In genomic region chr5:96756985-96757384, GRCh38 we compare ENCODE assay signal across 27 cellular contexts. TPM values are rescaled to one million over a fixed set of nuclear protein-coding genes. Genes with fewer than 3 reads are reported as not detected.
DNase-seq lines count a peak whose midpoint lies in the region; ATAC-seq and TF ChIP-seq lines count a peak whose summit lies in the region.
"Had no signal": no experiment of that assay in that cellular context is flagged by ENCODE, and none has a peak within 500 bp of the region (broad histone marks: within the 10 kb centered on the region; RNA-seq: fewer than 3 reads in every experiment).

No MANE protein-coding gene starts in this region.

- H3K4me1 Mint-ChIP-seq in activated T-cell treated with anti-CD3 and anti-CD28 coated beads, Interleukin-2, amount 50 U/mL, for 72 hours (ENCODE audit: low read depth): no peaks in the 10 kb centered on the region
- no peaks in the 10 kb centered on the region for H3K4me1 Mint-ChIP-seq in stimulated activated naive B cell treated with anti-CD40 and anti-IgM and Interleukin-4, amounts not matched to agents 10 μg/mL and 1 μg/mL and 100 μg/mL, for 72 hours
- H3K4me1 Mint-ChIP-seq: activated CD4-positive, alpha-beta memory T cell treated with anti-CD3 and anti-CD28 coated beads, Interleukin-2, amount 10 ng/mL, durations not matched to agents 7 days and 5 days; WTC11 had no signal

- peaks cover 44% of the 10 kb centered on the region for H3K36me3 ChIP-seq in mesodermal cell (ENCODE audit: control insufficient read depth, insufficient read depth, low read length)

- no peak overlapping the region for H3K4me3 Mint-ChIP-seq in activated T-cell treated with anti-CD3 and anti-CD28 coated beads, Interleukin-2, amount 50 U/mL, for 72 hours
- H3K4me3 Mint-ChIP-seq in stimulated activated naive B cell treated with anti-CD40 and anti-IgM and Interleukin-4, amounts not matched to agents 10 μg/mL and 1 μg/mL and 100 μg/mL, for 72 hours: no peak overlapping the region
- H3K4me3 Mint-ChIP-seq: activated CD4-positive, alpha-beta memory T cell treated with anti-CD3 and anti-CD28 coated beads, Interleukin-2, amount 10 ng/mL, durations not matched to agents 7 days and 5 days; activated naive CD4-positive, alpha-beta T cell treated with anti-CD3 and anti-CD28 coated beads, Interleukin-2, amount 50 U/mL, for 24 hours; effector memory CD8-positive, alpha-beta T cell; WTC11 had no signal

- no peaks in the 10 kb centered on the region for H3K27me3 Mint-ChIP-seq in activated T-cell treated with anti-CD3 and anti-CD28 coated beads, Interleukin-2, amount 50 U/mL, for 72 hours (ENCODE audit: low read depth)
- no peaks in the 10 kb centered on the region for H3K27me3 Mint-ChIP-seq in stimulated activated naive B cell treated with anti-CD40 and anti-IgM and Interleukin-4, amounts not matched to agents 10 μg/mL and 1 μg/mL and 100 μg/mL, for 72 hours
- H3K27me3 Mint-ChIP-seq: activated CD4-positive, alpha-beta memory T cell treated with anti-CD3 and anti-CD28 coated beads, Interleukin-2, amount 10 ng/mL, durations not matched to agents 7 days and 5 days; activated naive CD4-positive, alpha-beta T cell treated with anti-CD3 and anti-CD28 coated beads, Interleukin-2, amount 50 U/mL, for 24 hours; effector memory CD8-positive, alpha-beta T cell had no signal

- no peak for TF ChIP-seq CTCF in fibroblast of mammary gland (conservative IDR thresholded peaks at IDR 0.05; ENCODE audit: control insufficient read depth, insufficient read depth, low read depth, low read length)

- no peak for DNase-seq in activated T-cell treated with anti-CD3 and anti-CD28 coated beads, Interleukin-2, amount 50 U/mL, for 72 hours
- no peak for DNase-seq in activated T-cell treated with anti-CD3 and anti-CD28 coated beads for 4 hours
- peak; percentile 28 for DNase-seq in fibroblast of mammary gland (ENCODE audit: low read depth)
- no peak for DNase-seq in stimulated activated naive B cell treated with anti-CD40 and anti-IgM and Interleukin-4, amounts not matched to agents 10 μg/mL and 1 μg/mL and 100 μg/mL, for 72 hours
- DNase-seq in GM03348 (ENCODE audit: low spot score): no peak
- DNase-seq in stimulated activated CD4-positive, alpha-beta T cell treated with anti-CD3 and anti-CD28 coated beads, Interleukin-1b, Interleukin-23, amount 100 ng/mL, for 48 hours: no peak
- DNase-seq: activated CD4-positive, alpha-beta memory T cell treated with anti-CD3 and anti-CD28 coated beads, Interleukin-2, amount 10 ng/mL, durations not matched to agents 7 days and 5 days; activated T-cell treated with anti-CD3 and anti-CD28 coated beads, Interleukin-2, amount 50 U/mL, for 48 hours; body of pancreas; Calu3; effector memory CD8-positive, alpha-beta T cell; lower lobe of right lung; NCI-H1105; NCI-H2081; NCI-H446 treated with DMSO at 0.1 percent for 48 hours; NK-92 treated with Interleukin-12 subunit alpha and Interleukin-12 subunit beta, amount 100 ng/mL, for 24 hours; stimulated activated CD4-positive, alpha-beta T cell treated with anti-CD3 and anti-CD28 coated beads, Interleukin-4, amount 100 ng/mL, for 1 hour; upper lobe of right lung had no signal

- no peaks in the 10 kb centered on the region for H3K4me1 ChIP-seq in mesodermal cell (ENCODE audit: control insufficient read depth, insufficient read depth, low read length, poor library complexity, severe bottlenecking)
- H3K4me1 ChIP-seq: A549, body of pancreas, lower lobe of right lung, SJSA1, upper lobe of right lung had no signal

- no peaks in the 10 kb centered on the region for H3K9me3 ChIP-seq in mesodermal cell (ENCODE audit: control insufficient read depth, low read length)
- H3K9me3 ChIP-seq: A549, body of pancreas, lower lobe of right lung, SJSA1, upper lobe of right lung had no signal

- peak overlapping the region; percentile 51 for H3K27ac ChIP-seq in mesodermal cell (ENCODE audit: low read depth, low read length, severe bottlenecking)
- H3K27ac ChIP-seq: A549, body of pancreas, lower lobe of right lung, parathyroid adenoma, SJSA1, skin epidermis, upper lobe of right lung had no signal

- peaks cover 0 to 8% of the 10 kb centered on the region in 2 donors for H3K36me3 Mint-ChIP-seq in activated T-cell treated with anti-CD3 and anti-CD28 coated beads, Interleukin-2, amount 50 U/mL, for 72 hours (ENCODE audit: insufficient read depth in 2 of 2)
- H3K36me3 Mint-ChIP-seq in stimulated activated naive B cell treated with anti-CD40 and anti-IgM and Interleukin-4, amounts not matched to agents 10 μg/mL and 1 μg/mL and 100 μg/mL, for 72 hours: peaks cover 24 to 38% of the 10 kb centered on the region in 2 donors

- peak in 1 of 2 donors; percentile 29 for ATAC-seq in activated T-cell treated with anti-CD3 and anti-CD28 coated beads, Interleukin-2, amount 50 U/mL, for 72 hours (replicated peaks in 1 of 2)
- ATAC-seq in stimulated activated naive B cell treated with anti-CD40 and anti-IgM and Interleukin-4, amounts not matched to agents 10 μg/mL and 1 μg/mL and 100 μg/mL, for 72 hours (replicated peaks): no peak
- ATAC-seq in HG03025 (IDR thresholded peaks at IDR 0.05; ENCODE audit: low FRiP score, unreplicated experiment): no peak
- ATAC-seq: body of pancreas; effector memory CD8-positive, alpha-beta T cell; Panc1; upper lobe of right lung; WTC11 had no signal

- no CpG with 5 or more reads among the region's 3 CpGs for WGBS in mesodermal cell (ENCODE audit: insufficient coverage in 2 of 2), 2 experiments

- no peaks in the 10 kb centered on the region for H3K9me3 Mint-ChIP-seq in activated T-cell treated with anti-CD3 and anti-CD28 coated beads, Interleukin-2, amount 50 U/mL, for 72 hours
- no peaks in the 10 kb centered on the region for H3K9me3 Mint-ChIP-seq in stimulated activated naive B cell treated with anti-CD40 and anti-IgM and Interleukin-4, amounts not matched to agents 10 μg/mL and 1 μg/mL and 100 μg/mL, for 72 hours
- H3K9me3 Mint-ChIP-seq: activated CD4-positive, alpha-beta memory T cell treated with anti-CD3 and anti-CD28 coated beads, Interleukin-2, amount 10 ng/mL, durations not matched to agents 7 days and 5 days; activated naive CD4-positive, alpha-beta T cell treated with anti-CD3 and anti-CD28 coated beads, Interleukin-2, amount 50 U/mL, for 24 hours; effector memory CD8-positive, alpha-beta T cell; WTC11 had no signal

- H3K27ac Mint-ChIP-seq in activated T-cell treated with anti-CD3 and anti-CD28 coated beads, Interleukin-2, amount 50 U/mL, for 72 hours: peak overlapping the region; percentile 31
- H3K27ac Mint-ChIP-seq in stimulated activated naive B cell treated with anti-CD40 and anti-IgM and Interleukin-4, amounts not matched to agents 10 μg/mL and 1 μg/mL and 100 μg/mL, for 72 hours: peak overlapping the region; percentile 20
- H3K27ac Mint-ChIP-seq: activated CD4-positive, alpha-beta memory T cell treated with anti-CD3 and anti-CD28 coated beads, Interleukin-2, amount 10 ng/mL, durations not matched to agents 7 days and 5 days; activated naive CD4-positive, alpha-beta T cell treated with anti-CD3 and anti-CD28 coated beads, Interleukin-2, amount 50 U/mL, for 24 hours; WTC11 had no signal

- H3K4me3 ChIP-seq in fibroblast of mammary gland (ENCODE audit: control insufficient read depth, low read depth, low read length) (no peak overlapping the region), mesodermal cell (ENCODE audit: extremely low read depth, insufficient read depth, low read length, poor library complexity, severe bottlenecking) (no peak overlapping the region)
- H3K4me3 ChIP-seq: A549, body of pancreas, lower lobe of right lung, SJSA1, skin epidermis, upper lobe of right lung had no signal

RNA-seq across cellular contexts. Expression of gene ERAP1, which starts 50.8 kb away (rescaled TPM):
- total RNA-seq in activated T-cell treated with anti-CD3 and anti-CD28 coated beads, Interleukin-2, amount 50 U/mL, for 72 hours: 100 to 1,000 TPM in 1 of 2 donors, 10 to 100 TPM in 1; 91.3 to 105 TPM
- polyA plus RNA-seq in mesodermal cell (2013, experiment 1 of 2): 13.4 TPM
- polyA plus RNA-seq in mesodermal cell (2013, experiment 2 of 2): 15.6 TPM
